Comparison of ENCODE assay signal across 1 cellular context in the genomic region with DNA sequence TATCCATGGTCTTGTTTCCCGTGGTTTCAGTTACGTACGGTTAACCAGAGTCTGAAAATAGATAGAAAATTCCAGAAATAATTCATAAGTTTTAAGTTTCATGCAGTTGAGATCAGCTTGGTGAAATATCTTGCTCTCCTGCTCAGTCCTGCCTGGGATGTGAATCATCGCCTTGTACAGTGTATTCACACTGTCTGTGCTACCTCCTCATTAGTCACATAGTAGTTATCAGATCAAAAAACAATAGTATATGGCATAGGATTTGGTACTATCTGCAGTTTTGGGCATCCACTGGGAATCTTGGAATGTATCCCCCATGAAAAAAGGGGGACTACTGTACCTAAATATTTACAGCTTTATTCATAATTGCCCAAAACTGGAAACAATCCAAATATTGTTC.
TF ChIP-seq lines count a peak whose summit lies in the region.

No MANE protein-coding gene starts in this region.

TF ChIP-seq in IMR-90, 13 proteins besides CTCF, POLR2A, EP300 and RAD21:
- TF ChIP-seq RCOR1 (IDR thresholded peaks at IDR 0.05; ENCODE audit: insufficient replicate concordance, low read length) (no peak), FOS (IDR thresholded peaks at IDR 0.05; ENCODE audit: low read depth, low read length) (no peak), MAZ (IDR thresholded peaks at IDR 0.05; ENCODE audit: borderline replicate concordance, low read depth, low read length) (no peak), SMC3 (IDR thresholded peaks at IDR 0.05; ENCODE audit: low read depth, low read length) (no peak), MXI1 (IDR thresholded peaks at IDR 0.05; ENCODE audit: borderline replicate concordance, low read depth, low read length) (no peak), RFX5 (IDR thresholded peaks at IDR 0.05; ENCODE audit: low read depth, low read length) (no peak), MAFK (IDR thresholded peaks at IDR 0.05; ENCODE audit: low read depth, low read length) (no peak), BHLHE40 (IDR thresholded peaks at IDR 0.05; ENCODE audit: low read depth, low read length) (no peak)
- TF ChIP-seq, protein P1, sequence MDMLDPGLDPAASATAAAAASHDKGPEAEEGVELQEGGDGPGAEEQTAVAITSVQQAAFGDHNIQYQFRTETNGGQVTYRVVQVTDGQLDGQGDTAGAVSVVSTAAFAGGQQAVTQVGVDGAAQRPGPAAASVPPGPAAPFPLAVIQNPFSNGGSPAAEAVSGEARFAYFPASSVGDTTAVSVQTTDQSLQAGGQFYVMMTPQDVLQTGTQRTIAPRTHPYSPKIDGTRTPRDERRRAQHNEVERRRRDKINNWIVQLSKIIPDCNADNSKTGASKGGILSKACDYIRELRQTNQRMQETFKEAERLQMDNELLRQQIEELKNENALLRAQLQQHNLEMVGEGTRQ (IDR thresholded peaks at IDR 0.05; ENCODE audit: low read depth, low read length) = no peak
